In genomic region chr10:46526682-46527038, GRCh38 we compare ENCODE assay signal across 12 cellular contexts. TPM values are rescaled to one million over a fixed set of nuclear protein-coding genes. Genes with fewer than 3 reads are reported as not detected.
DNase-seq lines count a peak whose midpoint lies in the region; ATAC-seq, FAIRE-seq and TF ChIP-seq lines count a peak whose summit lies in the region.
"Had no signal": no experiment of that assay in that cellular context is flagged by ENCODE, and none has a peak within 500 bp of the region (broad histone marks: within the 10 kb centered on the region; RNA-seq: fewer than 3 reads in every experiment).

No MANE protein-coding gene starts in this region.

- H3K4me3 ChIP-seq in bronchial epithelial cell (ENCODE audit: low read depth, low read length) (no peak overlapping the region), mucosa of descending colon (no peak overlapping the region)
- H3K4me3 ChIP-seq: colonic mucosa, gastrocnemius medialis, skin epidermis had no signal

- peak; percentile 47 for DNase-seq in CD14-positive monocyte (ENCODE audit: low spot score)
- DNase-seq in G401 (ENCODE audit: low spot score): peak; percentile 68
- peak; percentile 52 for DNase-seq in bronchial epithelial cell (ENCODE audit: low read depth)
- DNase-seq in mucosa of descending colon: peak; percentile 53 to 67 (median 63)
- no peak for DNase-seq in COR-L47 (lab: John Stamatoyannopoulos, UW)
- DNase-seq: colonic mucosa had no signal

- intact Hi-C loops in CD14-positive monocyte (cut with micrococcal nuclease) (no loop called here), mucosa of descending colon (cut with DNase I, micrococcal nuclease) (no loop called here)

- H3K4me1 ChIP-seq in mucosa of descending colon (ENCODE audit: low read depth): peaks cover 8% of the 10 kb centered on the region
- H3K4me1 ChIP-seq: gastrocnemius medialis had no signal

- H3K27ac Mint-ChIP-seq in CD14-positive monocyte: no peak overlapping the region
- H3K27ac Mint-ChIP-seq: activated T-helper 1 cell treated with anti-CD3 and anti-CD28 coated beads, Interleukin-12 subunit alpha, Interleukin-12 subunit beta, Interleukin-2, Interleukin-4 antibody, amounts not matched to agents 30 ng/mL and 10 ng/mL and 1 ng/mL, durations not matched to agents 14 hours and 24 hours and 36 hours; T-helper 2 cell treated with Interferon-gamma antibody and Interleukin-4, amounts not matched to agents 5 μg/mL and 100 μg/mL, for 36 hours had no signal

- no peaks in the 10 kb centered on the region for H3K36me3 Mint-ChIP-seq in CD14-positive monocyte

- peak; percentile 12 for ATAC-seq in mucosa of descending colon
- no peak for ATAC-seq in HG03280 (IDR thresholded peaks at IDR 0.05; ENCODE audit: unreplicated experiment)
- no peak for ATAC-seq in GM21737 (IDR thresholded peaks at IDR 0.05; ENCODE audit: unreplicated experiment)
- ATAC-seq: gastrocnemius medialis had no signal

- H3K27me3 Mint-ChIP-seq in CD14-positive monocyte (ENCODE audit: low read depth in 3 of 3): peaks cover 0 to 5% (median 2%) of the 10 kb centered on the region in 3 donors

- no peak overlapping the region for H3K4me3 Mint-ChIP-seq in CD14-positive monocyte
- H3K4me3 Mint-ChIP-seq: activated T-helper 1 cell treated with anti-CD3 and anti-CD28 coated beads, Interleukin-12 subunit alpha, Interleukin-12 subunit beta, Interleukin-2, Interleukin-4 antibody, amounts not matched to agents 30 ng/mL and 10 ng/mL and 1 ng/mL, durations not matched to agents 14 hours and 24 hours and 36 hours; T-helper 2 cell treated with Interferon-gamma antibody and Interleukin-4, amounts not matched to agents 5 μg/mL and 100 μg/mL, for 36 hours had no signal

- in situ Hi-C loops in G401 (cut with HindIII; ENCODE audit: low sequenced_read_pairs): loop anchor here (25.0 kb wide), 1 partner anchor 289 kb away; no protein-coding TSS in a partner anchor

- H3K27me3 ChIP-seq in bronchial epithelial cell (ENCODE audit: control insufficient read depth, insufficient read depth, low read length): no peaks in the 10 kb centered on the region
- H3K27me3 ChIP-seq: colonic mucosa had no signal

- H3K9me3 Mint-ChIP-seq in CD14-positive monocyte: no peaks in the 10 kb centered on the region
- H3K9me3 Mint-ChIP-seq: activated T-helper 1 cell treated with anti-CD3 and anti-CD28 coated beads, Interleukin-12 subunit alpha, Interleukin-12 subunit beta, Interleukin-2, Interleukin-4 antibody, amounts not matched to agents 30 ng/mL and 10 ng/mL and 1 ng/mL, durations not matched to agents 14 hours and 24 hours and 36 hours; T-helper 2 cell treated with Interferon-gamma antibody and Interleukin-4, amounts not matched to agents 5 μg/mL and 100 μg/mL, for 36 hours had no signal

- FAIRE-seq in bronchial epithelial cell (lab: Jason Lieb, UNC): no peak

- no peaks in the 10 kb centered on the region for H3K9me3 ChIP-seq in mucosa of descending colon
- H3K9me3 ChIP-seq: colonic mucosa, gastrocnemius medialis had no signal

- TF ChIP-seq CTCF in CD14-positive monocyte (IDR thresholded peaks at IDR 0.05) (no peak), bronchial epithelial cell (IDR thresholded peaks at IDR 0.05; ENCODE audit: insufficient read depth, low read length, severe bottlenecking) (no peak), mucosa of descending colon (IDR thresholded peaks at IDR 0.05) (no peak)

- no peaks in the 10 kb centered on the region for H3K36me3 ChIP-seq in bronchial epithelial cell (ENCODE audit: control insufficient read depth, insufficient read depth, low read length)
- H3K36me3 ChIP-seq in mucosa of descending colon (ENCODE audit: low read depth): no peaks in the 10 kb centered on the region
- H3K36me3 ChIP-seq: colonic mucosa, gastrocnemius medialis had no signal

- H3K4me1 Mint-ChIP-seq in CD14-positive monocyte: no peaks in the 10 kb centered on the region

RNA-seq across cellular contexts. Expression of gene GPRIN2, which starts 29.8 kb away (rescaled TPM):
- not detected for polyA plus RNA-seq in CD14-positive monocyte
- total RNA-seq in G401 (2014; rRNA removed; shearing (Covaris generic)): not detected in 2 replicates
- total RNA-seq in bronchial epithelial cell: 0.53 and 3.2 TPM in 2 replicates
- total RNA-seq in mucosa of descending colon: 10 to 100 TPM; 17.2 to 58.7 (median 40.7) TPM
- total RNA-seq: activated T-helper 1 cell treated with anti-CD3 and anti-CD28 coated beads, Interleukin-12 subunit alpha, Interleukin-12 subunit beta, Interleukin-2, Interleukin-4 antibody, amounts not matched to agents 30 ng/mL and 10 ng/mL and 1 ng/mL, durations not matched to agents 14 hours and 24 hours and 36 hours; gastrocnemius medialis had no signal

RNA-seq across cellular contexts. Expression of gene SYT15, which starts 52.3 kb away (rescaled TPM):
- polyA plus RNA-seq in CD14-positive monocyte: under 1 TPM in 1 of 2 donors, not detected in 1; 0.23 TPM
- not detected in 2 replicates for total RNA-seq in G401 (2014; rRNA removed; shearing (Covaris generic))
- total RNA-seq in bronchial epithelial cell (under 0.01 and 0.13 TPM in 2 replicates), mucosa of descending colon (1 to 10 TPM; 1.4 to 3.2 (median 2.3) TPM)
